Comparison of ENCODE assay signal across 7 cellular contexts in the genomic region with DNA sequence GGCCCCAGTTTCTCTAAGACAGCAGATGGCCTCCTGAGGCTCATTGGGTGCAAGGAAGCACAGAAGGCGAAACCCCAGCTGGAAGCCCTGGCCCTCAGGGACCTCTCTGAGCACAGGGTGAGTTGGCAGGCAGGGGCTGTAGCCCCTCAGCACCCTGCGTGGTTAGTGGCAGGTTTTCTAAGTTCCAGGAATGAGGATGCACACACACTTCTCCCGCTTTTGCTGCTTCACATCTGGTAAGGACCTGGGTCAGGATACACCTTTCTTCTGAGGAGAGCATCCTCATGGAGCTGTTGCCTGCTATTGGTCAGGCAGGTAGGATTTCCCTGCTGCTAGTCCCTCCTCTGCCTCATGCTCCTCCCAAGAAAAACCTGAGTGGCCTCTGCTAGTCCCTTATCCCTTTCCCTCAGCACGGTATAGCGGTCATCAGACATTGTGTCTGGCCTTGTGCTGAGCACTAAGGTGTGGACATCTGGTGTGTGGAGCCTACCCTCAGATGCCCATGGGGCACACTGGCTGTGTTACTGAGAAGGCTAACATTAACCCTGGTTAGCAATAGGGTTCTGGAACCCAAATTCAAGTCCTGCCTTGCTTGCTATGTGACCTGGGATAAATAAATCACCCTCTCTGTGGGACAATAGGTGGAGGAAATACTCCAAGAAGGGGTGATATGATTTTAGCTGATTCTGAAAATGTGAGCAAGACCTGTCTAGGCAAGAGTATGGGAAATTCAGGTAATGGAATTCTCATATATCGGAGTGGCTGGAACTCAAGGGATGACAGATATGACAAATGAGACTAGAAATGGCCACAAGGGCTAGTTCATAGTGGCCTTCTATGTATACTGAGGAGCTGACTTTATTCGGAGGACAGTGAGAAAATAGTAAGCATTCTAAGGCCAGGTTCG. TPM values are rescaled to one million over a fixed set of nuclear protein-coding genes. Genes with fewer than 3 reads are reported as not detected.
DNase-seq lines count a peak whose midpoint lies in the region; ATAC-seq and TF ChIP-seq lines count a peak whose summit lies in the region.

No MANE protein-coding gene starts in this region.

- H3K27ac ChIP-seq in esophagus muscularis mucosa (replicated peaks in 1 of 4) (peak overlapping the region in 3 of 4 donors; percentile 97 to 99 (median 97)), gastrocnemius medialis (peak overlapping the region; percentile 93 to 98 (median 96))

- no peaks in the 10 kb centered on the region for H3K36me3 Mint-ChIP-seq in T-helper 17 cell (ENCODE audit: low read depth)

- H3K4me1 Mint-ChIP-seq in T-helper 17 cell = peaks cover 16% of the 10 kb centered on the region

- DNase-seq in G401 (ENCODE audit: low spot score) = peak; percentile 53
- DNase-seq in T-helper 17 cell = no peak
- no peak for DNase-seq in esophagus muscularis mucosa (ENCODE audit: extremely low spot score)
- no peak for DNase-seq in gastrocnemius medialis
- no peak for DNase-seq in iPS-NIHi11 (ENCODE audit: low spot score)
- DNase-seq in NCI-H1694 treated with DMSO at 0.1 percent for 48 hours (lab: John Stamatoyannopoulos, UW) = no peak
- no peak for DNase-seq in NCI-H1436 (lab: John Stamatoyannopoulos, UW)

- H3K4me1 ChIP-seq in esophagus muscularis mucosa = peaks cover 21 to 29% (median 27%) of the 10 kb centered on the region in 4 donors
- peaks cover 38 to 47% of the 10 kb centered on the region in 2 donors for H3K4me1 ChIP-seq in gastrocnemius medialis

- H3K4me3 ChIP-seq in esophagus muscularis mucosa = peak overlapping the region in 2 of 4 donors; percentile 69 to 85
- H3K4me3 ChIP-seq in gastrocnemius medialis = peak overlapping the region; percentile 57 to 72 (median 66)

- TF ChIP-seq POLR2A in esophagus muscularis mucosa (IDR thresholded peaks at IDR 0.05; ENCODE audit: low read depth) (no peak), gastrocnemius medialis (IDR thresholded peaks at IDR 0.05) (no peak)

- WGBS in esophagus muscularis mucosa = 87% methylated on average over 6 of the region's 8 CpGs

- H3K36me3 ChIP-seq in esophagus muscularis mucosa = no peaks in the 10 kb centered on the region
- H3K36me3 ChIP-seq in gastrocnemius medialis = no peaks in the 10 kb centered on the region

- TF ChIP-seq CTCF in esophagus muscularis mucosa (IDR thresholded peaks at IDR 0.05) (no peak), gastrocnemius medialis (IDR thresholded peaks at IDR 0.05 in 4 of 5, conservative IDR thresholded peaks at IDR 0.05 in 1 of 5) (no peak)

- H3K27me3 ChIP-seq in esophagus muscularis mucosa = no peaks in the 10 kb centered on the region
- H3K27me3 ChIP-seq in gastrocnemius medialis = no peaks in the 10 kb centered on the region

- intact Hi-C loops in esophagus muscularis mucosa (cut with DNase I) (loop anchor here (10.0 kb wide), 1 partner anchor 209 kb away; no protein-coding TSS in a partner anchor), gastrocnemius medialis (cut with DNase I; ENCODE audit: low total_unique reads) (loop anchor here (2.0 kb wide), 3 partner anchors 69 to 195 kb away; partner anchors contain the start of genes IRF1 and P4HA2)

- no peak for TF ChIP-seq EP300 in esophagus muscularis mucosa (IDR thresholded peaks at IDR 0.05)

- H3K27me3 Mint-ChIP-seq in T-helper 17 cell = peaks cover 12% of the 10 kb centered on the region

- no peaks in the 10 kb centered on the region for H3K9me3 ChIP-seq in T-helper 17 cell (ENCODE audit: control insufficient read depth, low read length, poor library complexity, severe bottlenecking)
- no peaks in the 10 kb centered on the region for H3K9me3 ChIP-seq in esophagus muscularis mucosa
- no peaks in the 10 kb centered on the region for H3K9me3 ChIP-seq in gastrocnemius medialis

- in situ Hi-C loops in G401 (cut with HindIII; ENCODE audit: low sequenced_read_pairs) = no loop called here
- in situ Hi-C loops in gastrocnemius medialis (cut with MboI; ENCODE audit: low sequenced_read_pairs in 4 of 4) = no loop called here

- no peak overlapping the region for H3K27ac Mint-ChIP-seq in T-helper 17 cell

- no peak for ATAC-seq in T-helper 17 cell
- no peak for ATAC-seq in gastrocnemius medialis

- peak overlapping the region; percentile 94 for H3K4me3 Mint-ChIP-seq in T-helper 17 cell

RNA-seq across cellular contexts. Expression of gene SLC22A4, which starts 1.6 kb away (rescaled TPM):
- 0.31 TPM in 1 of 2 replicates, not detected in the other for total RNA-seq in G401 (2014; rRNA removed; shearing (Covaris generic))
- under 1 TPM in 1 of 2 donors, not detected in 1; 0.70 TPM for total RNA-seq in T-helper 17 cell
- total RNA-seq in esophagus muscularis mucosa = 1 to 10 TPM in 2 of 4 donors, under 1 TPM in 2; 0.42 to 1.7 (median 1.0) TPM
- 1 to 10 TPM; 5.4 to 6.7 (median 6.2) TPM for total RNA-seq in gastrocnemius medialis

RNA-seq across cellular contexts. Expression of gene PDLIM4, which starts 38.3 kb away (rescaled TPM):
- total RNA-seq in G401 (2014; rRNA removed; shearing (Covaris generic)) = not detected in 2 replicates
- total RNA-seq in T-helper 17 cell (not detected), esophagus muscularis mucosa (100 to 1,000 TPM in 3 of 4 donors, 10 to 100 TPM in 1; 59.4 to 199 (median 134) TPM), gastrocnemius medialis (1 to 10 TPM in 3 of 4 donors, under 1 TPM in 1; 0.66 to 8.0 (median 5.3) TPM)

Comparison
In these comparisons a context has a peak if more than half of its experiments do, and no peak if none do; other contexts are left out.
1. RNA of gene PDLIM4, which starts 38.3 kb away (total RNA-seq): 59.4 to 199 TPM in esophagus muscularis mucosa; 0.66 to 8.0 TPM in gastrocnemius medialis, not detected in T-helper 17 cell and not detected in G401; every median in the first group is over 4 times any median in the second.